ENCODE assay signal across 19 cellular contexts in genomic region chr5:148902478-148902877, GRCh38.
"Had no signal": no experiment of that assay in that cellular context is flagged by ENCODE, and none has a peak within 500 bp of the region (broad histone marks: within the 10 kb centered on the region; RNA-seq: fewer than 3 reads in every experiment).

No MANE protein-coding gene starts in this region.

- H3K79me2 ChIP-seq: hepatocyte had no signal

- H3K36me3 ChIP-seq: neutrophil, right atrium auricular region, sigmoid colon had no signal

- H3K4me2 ChIP-seq: hepatocyte had no signal

- ATAC-seq: foreskin keratinocyte, left colon, left ventricle myocardium superior had no signal

- H3K4me3 ChIP-seq: coronary artery, hepatocyte, lung, right atrium auricular region, sigmoid colon, skin epidermis had no signal

- H3K27me3 ChIP-seq: foreskin keratinocyte, neutrophil, right atrium auricular region, sigmoid colon had no signal

- H3K27ac ChIP-seq: coronary artery, foreskin keratinocyte, hepatocyte, neutrophil, right atrium auricular region, skin epidermis had no signal

- DNase-seq: effector CD4-positive, alpha-beta T cell; erythroblast; foreskin keratinocyte; left colon; left ventricle myocardium superior; mesenchymal stem cell; naive B cell; posterior cingulate gyrus; sigmoid colon; stimulated activated CD4-positive, alpha-beta T cell treated with anti-CD3 and anti-CD28 coated beads, Interleukin-2, amount 100 ng/mL, for 24 hours; stimulated activated CD4-positive, alpha-beta T cell treated with anti-CD3 and anti-CD28 coated beads, Interleukin-4, amount 100 ng/mL, for 4 hours; stimulated activated naive CD4-positive, alpha-beta T cell treated with Interleukin-2 at 50 U/mL for 16 hours; trophoblast cell had no signal
